1 cellular context compared by ENCODE assay signal in genomic region chr5:178280631-178281030, GRCh38.
TF ChIP-seq lines count a peak whose summit lies in the region.

No MANE protein-coding gene starts in this region.

TF ChIP-seq in HepG2, 621 proteins besides CTCF, POLR2A, EP300 and RAD21:
- no peak for TF ChIP-seq ZNF891 (CRISPR knock-in tag; IDR thresholded peaks at IDR 0.05)
- no peak for TF ChIP-seq NFE2L1 (CRISPR knock-in tag; IDR thresholded peaks at IDR 0.05; ENCODE audit: borderline replicate concordance)
- no peak for TF ChIP-seq UBTF (CRISPR knock-in tag; IDR thresholded peaks at IDR 0.05)
- TF ChIP-seq MED1 (CRISPR knock-in tag; IDR thresholded peaks at IDR 0.05): no peak
- no peak for TF ChIP-seq ATM (IDR thresholded peaks at IDR 0.05; ENCODE audit: borderline replicate concordance)
- no peak for TF ChIP-seq YEATS4 (CRISPR knock-in tag; IDR thresholded peaks at IDR 0.05; ENCODE audit: borderline replicate concordance)
- TF ChIP-seq HES4 (CRISPR knock-in tag; IDR thresholded peaks at IDR 0.05; ENCODE audit: borderline replicate concordance): no peak
- TF ChIP-seq KMT2A (CRISPR knock-in tag; IDR thresholded peaks at IDR 0.05): no peak
- no peak for TF ChIP-seq ZBTB38 (CRISPR knock-in tag; IDR thresholded peaks at IDR 0.05)
- TF ChIP-seq ETV5 (CRISPR knock-in tag; IDR thresholded peaks at IDR 0.05; ENCODE audit: borderline replicate concordance): no peak
- TF ChIP-seq EZH2 (conservative IDR thresholded peaks at IDR 0.05; ENCODE audit: low read depth, low read length): no peak
- no peak for TF ChIP-seq SRSF1 (optimal IDR thresholded peaks at IDR 0.05; ENCODE audit: low read depth, low read length)
- TF ChIP-seq SRY (CRISPR knock-in tag; IDR thresholded peaks at IDR 0.05): no peak
- no peak for TF ChIP-seq HOXA7 (CRISPR knock-in tag; IDR thresholded peaks at IDR 0.05)
